21 cellular contexts compared by ENCODE assay signal in genomic region chr3:20280257-20280656, GRCh38.
DNase-seq lines count a peak whose midpoint lies in the region; ATAC-seq and TF ChIP-seq lines count a peak whose summit lies in the region.
"Had no signal": no experiment of that assay in that cellular context is flagged by ENCODE, and none has a peak within 500 bp of the region (broad histone marks: within the 10 kb centered on the region; RNA-seq: fewer than 3 reads in every experiment).

No MANE protein-coding gene starts in this region.

- no peaks in the 10 kb centered on the region for H3K27me3 Mint-ChIP-seq in WTC11 (ENCODE audit: low read depth)

- CTCF ChIA-PET in WTC11 (lab: Charles Lee): interaction anchor here (0.6 kb wide), 1 partner anchor 215 kb away, joined by 4 read pairs; no protein-coding TSS in a partner anchor

- POLR2A ChIA-PET in WTC11 (lab: Charles Lee): no interaction called here

- in situ Hi-C loops in KBM-7 (cut with MboI; ENCODE audit: low pct_unique_long_range_greater_than_20kb, low sequenced_read_pairs): no loop called here

- intact Hi-C loops in upper lobe of right lung (cut with DNase I): no loop called here

- H3K36me3 ChIP-seq in upper lobe of right lung: no peaks in the 10 kb centered on the region
- H3K36me3 ChIP-seq: esophagus muscularis mucosa had no signal

- H3K27ac Mint-ChIP-seq in WTC11: no peak overlapping the region
- H3K27ac Mint-ChIP-seq: nephron had no signal

- H3K4me1 ChIP-seq in upper lobe of right lung: no peaks in the 10 kb centered on the region
- H3K4me1 ChIP-seq: esophagus muscularis mucosa had no signal

- peaks cover 51% of the 10 kb centered on the region for H3K9me3 Mint-ChIP-seq in WTC11

- no peak for TF ChIP-seq CTCF in GM12865 (IDR thresholded peaks at IDR 0.05; ENCODE audit: insufficient read depth, low read depth, low read length, missing control alignments)
- TF ChIP-seq CTCF in WTC11 (IDR thresholded peaks at IDR 0.05): no peak
- no peak for TF ChIP-seq CTCF in upper lobe of right lung (IDR thresholded peaks at IDR 0.05)

- no peak overlapping the region for H3K27ac ChIP-seq in upper lobe of right lung
- H3K27ac ChIP-seq: esophagus muscularis mucosa had no signal

- no peak overlapping the region for H3K4me3 Mint-ChIP-seq in WTC11
- H3K4me3 Mint-ChIP-seq: nephron had no signal

- peaks cover 13% of the 10 kb centered on the region for H3K4me1 Mint-ChIP-seq in WTC11
- H3K4me1 Mint-ChIP-seq: nephron had no signal

- H3K27me3 ChIP-seq in upper lobe of right lung: no peaks in the 10 kb centered on the region
- H3K27me3 ChIP-seq: esophagus muscularis mucosa had no signal

- DNase-seq in GM12865 (ENCODE audit: low read depth) (peak; percentile 10), KBM-7 (peak; percentile 59), WTC11 (ENCODE audit: low spot score) (no peak), upper lobe of right lung (no peak)
- no peak for DNase-seq in stimulated activated CD4-positive, alpha-beta T cell treated with anti-CD3 and anti-CD28 coated beads, Interleukin-4, amount 100 ng/mL, for 1 hour
- DNase-seq: activated CD4-positive, CD25-positive, alpha-beta regulatory T cell; activated CD8-positive, alpha-beta memory T cell treated with anti-CD3 and anti-CD28 coated beads, Interleukin-2, amount 50 U/mL, for 48 hours; activated naive CD4-positive, alpha-beta T cell treated with Interleukin-2 at 50 U/mL for 16 hours; dermis blood vessel endothelial cell; GF-D8; islet precursor cell; mammary epithelial cell; NCI-H146; NCI-H2227 treated with DMSO at 0.1 percent for 48 hours; substantia nigra had no signal

- peak; percentile 73 for ATAC-seq in GM21576 (IDR thresholded peaks at IDR 0.05; ENCODE audit: unreplicated experiment)
- ATAC-seq in WTC11: peak; percentile 52
- no peak for ATAC-seq in upper lobe of right lung
- ATAC-seq in HG03196 (IDR thresholded peaks at IDR 0.05; ENCODE audit: unreplicated experiment): no peak
- no peak for ATAC-seq in HG03521 (IDR thresholded peaks at IDR 0.05; ENCODE audit: unreplicated experiment)
- ATAC-seq: Panc1 had no signal

- H3K9me3 ChIP-seq in upper lobe of right lung: peaks cover 6% of the 10 kb centered on the region

- H3K4me3 ChIP-seq in GM12865 (ENCODE audit: low read depth, low read length): no peak overlapping the region
- H3K4me3 ChIP-seq in upper lobe of right lung: no peak overlapping the region
- H3K4me3 ChIP-seq: esophagus muscularis mucosa had no signal

- H3K36me3 Mint-ChIP-seq in WTC11: peaks cover 55% of the 10 kb centered on the region

TF ChIP-seq in WTC11, 78 proteins besides CTCF, POLR2A, EP300 and RAD21:
- TF ChIP-seq ATF1 (CRISPR knock-in tag; IDR thresholded peaks at IDR 0.05): no peak
- no peak for TF ChIP-seq ZMAT4 (CRISPR knock-in tag; IDR thresholded peaks at IDR 0.05)
- no peak for TF ChIP-seq IRF1 (CRISPR knock-in tag; IDR thresholded peaks at IDR 0.05)
TF ChIP-seq in WTC11: peak in this region for 0.

Comparison
In these comparisons a context has a peak if more than half of its experiments do, and no peak if none do; other contexts are left out.
1. DNase-seq: peak in GM12865 (single experiment) and KBM-7 (single experiment); none in WTC11 (single experiment), upper lobe of right lung (single experiment) and stimulated activated CD4-positive, alpha-beta T cell treated with anti-CD3 and anti-CD28 coated beads, Interleukin-4, amount 100 ng/mL, for 1 hour (single experiment).
2. ATAC-seq: peak in GM21576 (single experiment) and WTC11 (single experiment); none in upper lobe of right lung (single experiment), HG03196 (single experiment) and HG03521 (single experiment).